Comparison of ENCODE assay signal across 8 cellular contexts in genomic region chr6:136113736-136114173, GRCh38.
DNase-seq lines count a peak whose midpoint lies in the region; ATAC-seq lines count a peak whose summit lies in the region.

No MANE protein-coding gene starts in this region.

- peaks cover 3% of the 10 kb centered on the region for H3K4me1 ChIP-seq in mesenchymal stem cell (ENCODE audit: control insufficient read depth, insufficient read depth, low read depth, low read length)

- no peak overlapping the region for H2BK120ac ChIP-seq in mesenchymal stem cell (ENCODE audit: low read depth, low read length)

- no peak overlapping the region for H3K27ac ChIP-seq in mesenchymal stem cell (ENCODE audit: low read length, poor library complexity, severe bottlenecking)

- H4K8ac ChIP-seq in mesenchymal stem cell (ENCODE audit: low read length), result peak overlapping the region; percentile 35

- H3K4me3 ChIP-seq in mesenchymal stem cell (ENCODE audit: insufficient read depth in 1 of 2, low read depth in 1 of 2, low read length in 2 of 2), result no peak overlapping the region

- no peak overlapping the region for H3K14ac ChIP-seq in mesenchymal stem cell (ENCODE audit: low read length in 2 of 2)

- H3K27me3 ChIP-seq in mesenchymal stem cell (ENCODE audit: control insufficient read depth in 1 of 2, insufficient read depth in 1 of 2, low read length in 2 of 2), result no peaks in the 10 kb centered on the region

- no peak overlapping the region for H3K23ac ChIP-seq in mesenchymal stem cell (ENCODE audit: low read length in 2 of 2)

- H2AK5ac ChIP-seq in mesenchymal stem cell (ENCODE audit: low read length, severe bottlenecking), result no peak overlapping the region

- no peak overlapping the region for H2AFZ ChIP-seq in mesenchymal stem cell (ENCODE audit: low read depth, low read length)

- H3K36me3 ChIP-seq in mesenchymal stem cell (ENCODE audit: control insufficient read depth in 1 of 2, insufficient read depth in 2 of 2, low read depth in 1 of 2, low read length in 2 of 2), result peaks cover 0 to 51% of the 10 kb centered on the region in 2 experiments

- no peaks in the 10 kb centered on the region for H3K79me1 ChIP-seq in mesenchymal stem cell (replicated peaks; ENCODE audit: low read length, poor library complexity, severe bottlenecking)

- no peak overlapping the region for H2BK5ac ChIP-seq in mesenchymal stem cell (ENCODE audit: low read depth, low read length, poor library complexity, severe bottlenecking)

- no peak overlapping the region for H2BK15ac ChIP-seq in mesenchymal stem cell (ENCODE audit: low read depth, poor library complexity, severe bottlenecking)

- H3K4me2 ChIP-seq in mesenchymal stem cell (ENCODE audit: low read length, poor library complexity, severe bottlenecking), result no peak overlapping the region

- peak; percentile 51 to 70 for DNase-seq in SHP77 (lab: John Stamatoyannopoulos, UW)
- no peak for DNase-seq in SHP77 treated with DMSO at 0.1 percent for 48 hours (lab: John Stamatoyannopoulos, UW)
- DNase-seq in NCI-H526 (lab: John Stamatoyannopoulos, UW), result peak; percentile 34 to 41
- peak; percentile 72 for DNase-seq in dedifferentiated amniotic fluid mesenchymal stem cell (ENCODE audit: extremely low spot score)
- peak; percentile 98 for DNase-seq in mesenchymal stem cell
- no peak for DNase-seq in middle frontal gyrus (ENCODE audit: extremely low spot score, low spot score)

- H3K4ac ChIP-seq in mesenchymal stem cell (ENCODE audit: low read depth in 1 of 2, low read length in 2 of 2), result no peak overlapping the region

- no peak overlapping the region for H3K18ac ChIP-seq in mesenchymal stem cell (ENCODE audit: low read depth in 1 of 2, low read length in 2 of 2)

- no peak overlapping the region for H4K91ac ChIP-seq in mesenchymal stem cell (ENCODE audit: low read length)

- no peak overlapping the region for H2BK12ac ChIP-seq in mesenchymal stem cell (ENCODE audit: low read length in 2 of 2)

- 9% methylated on average over 3 of the region's 5 CpGs for WGBS in mesenchymal stem cell

- peak overlapping the region; percentile 84 for H3K9ac ChIP-seq in mesenchymal stem cell (ENCODE audit: low read length)

- no peak for ATAC-seq in HG03571 (IDR thresholded peaks at IDR 0.05; ENCODE audit: unreplicated experiment)
- no peak for ATAC-seq in GM21825 (IDR thresholded peaks at IDR 0.05; ENCODE audit: unreplicated experiment)

- no peaks in the 10 kb centered on the region for H3K9me3 ChIP-seq in mesenchymal stem cell (ENCODE audit: control insufficient read depth, low read length)

Comparison
In these comparisons a context has a peak if more than half of its experiments do, and no peak if none do; other contexts are left out.
1. DNase-seq: peak in SHP77 (2 of 2), NCI-H526 (2 of 2), dedifferentiated amniotic fluid mesenchymal stem cell (single experiment) and mesenchymal stem cell (single experiment); none in SHP77 treated with DMSO at 0.1 percent for 48 hours (single experiment) and middle frontal gyrus (single experiment).